In genomic region chr10:124912052-124912435, GRCh38 we compare ENCODE assay signal across 17 cellular contexts. TPM values are rescaled to one million over a fixed set of nuclear protein-coding genes. Genes with fewer than 3 reads are reported as not detected.
A peak's percentile ranks its signal among the peaks of the same experiment; 100 is the strongest.
DNase-seq lines count a peak whose midpoint lies in the region; ATAC-seq and TF ChIP-seq lines count a peak whose summit lies in the region.
"Had no signal": no experiment of that assay in that cellular context is flagged by ENCODE, and none has a peak within 500 bp of the region (broad histone marks: within the 10 kb centered on the region; RNA-seq: fewer than 3 reads in every experiment).

No MANE protein-coding gene starts in this region.

- H3K4me3 ChIP-seq in right atrium auricular region: no peak overlapping the region
- H3K4me3 ChIP-seq in gastroesophageal sphincter: no peak overlapping the region
- H3K4me3 ChIP-seq in sigmoid colon: no peak overlapping the region
- H3K4me3 ChIP-seq in uterus: no peak overlapping the region
- H3K4me3 ChIP-seq: GM12878 had no signal

- TF ChIP-seq CTCF in right atrium auricular region (IDR thresholded peaks at IDR 0.05) (no peak), gastroesophageal sphincter (IDR thresholded peaks at IDR 0.05) (no peak), sigmoid colon (IDR thresholded peaks at IDR 0.05) (no peak), uterus (IDR thresholded peaks at IDR 0.05) (no peak)

- H3K27me3 ChIP-seq in right atrium auricular region: no peaks in the 10 kb centered on the region
- no peaks in the 10 kb centered on the region for H3K27me3 ChIP-seq in gastroesophageal sphincter
- no peaks in the 10 kb centered on the region for H3K27me3 ChIP-seq in sigmoid colon
- no peaks in the 10 kb centered on the region for H3K27me3 ChIP-seq in uterus

- TF ChIP-seq EP300 in gastroesophageal sphincter (IDR thresholded peaks at IDR 0.05) (no peak), sigmoid colon (IDR thresholded peaks at IDR 0.05) (no peak)

- peak overlapping the region; percentile 44 to 57 for H3K27ac ChIP-seq in right atrium auricular region
- H3K27ac ChIP-seq in gastroesophageal sphincter: peak overlapping the region in 3 of 4 donors; percentile 42 to 68 (median 60)
- peak overlapping the region; percentile 28 to 71 (median 64) for H3K27ac ChIP-seq in sigmoid colon
- H3K27ac ChIP-seq in uterus: peak overlapping the region; percentile 72 to 78
- H3K27ac ChIP-seq: RWPE1 had no signal

- TF ChIP-seq POLR2A in gastroesophageal sphincter (IDR thresholded peaks at IDR 0.05) (no peak), sigmoid colon (IDR thresholded peaks at IDR 0.05) (no peak), uterus (IDR thresholded peaks at IDR 0.05) (no peak), erythroblast (IDR thresholded peaks at IDR 0.05; ENCODE audit: low read length) (no peak)

- DNase-seq in right atrium auricular region (ENCODE audit: low spot score): no peak
- DNase-seq in cardiac septum (ENCODE audit: low spot score): no peak
- no peak for DNase-seq in sigmoid colon
- no peak for DNase-seq in uterus
- DNase-seq in erythroblast (lab: John Stamatoyannopoulos, UW): no peak
- DNase-seq in DMS79 treated with DMSO at 0.1 percent for 48 hours (lab: John Stamatoyannopoulos, UW): no peak
- DNase-seq: activated CD4-positive, CD25-positive, alpha-beta regulatory T cell; activated gamma-delta T cell treated with Interleukin-2 at 50 U/mL for 16 hours; CD8-positive, alpha-beta memory T cell; effector CD4-positive, alpha-beta T cell; H9; NK-92 treated with Interleukin-12 subunit alpha and Interleukin-12 subunit beta, amount 100 ng/mL, for 24 hours had no signal

- H3K4me1 ChIP-seq in right atrium auricular region: peaks cover 0 to 20% of the 10 kb centered on the region in 2 donors
- peaks cover 0 to 28% (median 4%) of the 10 kb centered on the region in 3 donors for H3K4me1 ChIP-seq in gastroesophageal sphincter
- H3K4me1 ChIP-seq in sigmoid colon: peaks cover 0 to 28% (median 20%) of the 10 kb centered on the region in 4 donors
- H3K4me1 ChIP-seq in uterus: no peaks in the 10 kb centered on the region

- WGBS in gastroesophageal sphincter (ENCODE audit: low coverage in 1 of 2), 2 donors: 71 to 83% methylated on average over 4 of the region's 4 CpGs
- 75 to 76% methylated on average over 4 of the region's 4 CpGs for WGBS in sigmoid colon, 2 donors

- ATAC-seq in gastroesophageal sphincter: no peak
- no peak for ATAC-seq in GM21576 (IDR thresholded peaks at IDR 0.05; ENCODE audit: unreplicated experiment)
- ATAC-seq: GM12878, left lobe of liver had no signal

- no peaks in the 10 kb centered on the region for H3K36me3 ChIP-seq in right atrium auricular region
- no peaks in the 10 kb centered on the region for H3K36me3 ChIP-seq in gastroesophageal sphincter
- H3K36me3 ChIP-seq in sigmoid colon: no peaks in the 10 kb centered on the region
- no peaks in the 10 kb centered on the region for H3K36me3 ChIP-seq in uterus

- H3K9me3 ChIP-seq in right atrium auricular region (no peaks in the 10 kb centered on the region), gastroesophageal sphincter (no peaks in the 10 kb centered on the region), sigmoid colon (no peaks in the 10 kb centered on the region), uterus (no peaks in the 10 kb centered on the region)

- intact Hi-C loops in cardiac septum (cut with DNase I) (loop anchor here (10.0 kb wide), 1 partner anchor 253 kb away; the partner anchor contains the start of gene CTBP2), sigmoid colon (cut with DNase I) (loop anchor here (10.0 kb wide), 2 partner anchors 73 to 167 kb away; partner anchors contain the start of gene FAM53B), uterus (cut with DNase I; ENCODE audit: low total_unique reads) (no loop called here)

RNA-seq across cellular contexts. Expression of gene ZRANB1, which starts 29.9 kb away (rescaled TPM):
- 10 to 100 TPM; 24.1 to 24.9 TPM for total RNA-seq in right atrium auricular region
- 25.7 TPM for total RNA-seq in cardiac septum
- total RNA-seq in gastroesophageal sphincter: 10 to 100 TPM; 35.5 to 48.7 (median 44.3) TPM
- total RNA-seq in sigmoid colon: 10 to 100 TPM; 38.0 to 49.0 (median 41.0) TPM
- 1 to 10 TPM; 6.7 to 9.6 (median 7.6) TPM for polyA plus RNA-seq in sigmoid colon
- 10 to 100 TPM; 14.9 to 55.3 (median 28.3) TPM for total RNA-seq in uterus
